In genomic region chr2:26969089-26969844, GRCh38 we compare ENCODE assay signal across 1 cellular context.
TF ChIP-seq lines count a peak whose summit lies in the region.

No MANE protein-coding gene starts in this region.

TF ChIP-seq in SK-N-SH treated with all-trans-retinoic acid at 6 μM for 48 hours, 23 proteins besides CTCF, POLR2A, EP300 and RAD21 (continued from another document):
- TF ChIP-seq ARNTL (CRISPR knock-in tag; IDR thresholded peaks at IDR 0.05; ENCODE audit: borderline replicate concordance, low read depth) (no peak), OSR1 (CRISPR knock-in tag; IDR thresholded peaks at IDR 0.05) (no peak), ZFP30 (CRISPR knock-in tag; IDR thresholded peaks at IDR 0.05) (no peak), RARB (CRISPR knock-in tag; IDR thresholded peaks at IDR 0.05) (no peak), CREB5 (CRISPR knock-in tag; IDR thresholded peaks at IDR 0.05; ENCODE audit: low read depth) (no peak), ZNF70 (CRISPR knock-in tag; IDR thresholded peaks at IDR 0.05) (no peak), BACH2 (CRISPR knock-in tag; IDR thresholded peaks at IDR 0.05; ENCODE audit: borderline replicate concordance) (no peak), TOX (CRISPR knock-in tag; IDR thresholded peaks at IDR 0.05; ENCODE audit: borderline replicate concordance) (no peak), ISL1 (CRISPR knock-in tag; IDR thresholded peaks at IDR 0.05) (no peak), ZNF565 (CRISPR knock-in tag; conservative IDR thresholded peaks at IDR 0.05; ENCODE audit: low read depth) (no peak)
